Comparison of ENCODE assay signal across 8 cellular contexts in genomic region chr6:106511274-106512047, GRCh38.
DNase-seq lines count a peak whose midpoint lies in the region; TF ChIP-seq lines count a peak whose summit lies in the region.

No MANE protein-coding gene starts in this region.

- intact Hi-C loops in posterior vena cava (cut with DNase I) = loop anchor here in 1 of 2 donors (5.0 kb wide), 1 partner anchor 139 kb away; no protein-coding TSS in a partner anchor

- CTCF ChIA-PET in HEK293T (lab: Yijun Ruan, JAX) = interaction anchor here (1.1 to 1.2 kb wide), 2 partner anchors 32 to 486 kb away, joined by 3 read pairs; no protein-coding TSS in a partner anchor

- TF ChIP-seq CTCF in cardiac muscle cell (IDR thresholded peaks at IDR 0.05; ENCODE audit: low read depth, low read length) = no peak

- no peaks in the 10 kb centered on the region for H3K9me3 ChIP-seq in cardiac muscle cell (ENCODE audit: low read depth)

- no peaks in the 10 kb centered on the region for H3K36me3 ChIP-seq in cardiac muscle cell

- peaks cover 9% of the 10 kb centered on the region for H3K4me1 ChIP-seq in cardiac muscle cell (ENCODE audit: low read depth)

- H3K4me3 ChIP-seq in cardiac muscle cell = peak overlapping the region; percentile 21

- peaks cover 89% of the 10 kb centered on the region for H3K27me3 ChIP-seq in cardiac muscle cell

- POLR2A ChIA-PET in HEK293T (lab: Yijun Ruan, JAX) = interaction anchor here (1.3 kb wide), 1 partner anchor 186 kb away, joined by 3 read pairs; the partner anchor contains the start of gene ATG5

- DNase-seq in NCI-H82 (lab: John Stamatoyannopoulos, UW) (peak; percentile 15), NCI-H82 treated with DMSO at 0.1 percent for 48 hours (lab: John Stamatoyannopoulos, UW; ENCODE audit: unreplicated experiment) (no peak), M059J (ENCODE audit: low read depth) (peak; percentile 87), activated gamma-delta T cell treated with Interleukin-2 at 50 U/mL for 16 hours (peak; percentile 39), cardiac muscle cell (ENCODE audit: low read depth in 1 of 2, low spot score in 1 of 2) (peak; percentile 44 to 53), posterior vena cava (ENCODE audit: low spot score) (peak; percentile 83), HEK293T (ENCODE audit: extremely low spot score) (no peak), Kasumi-1 (lab: John Stamatoyannopoulos, UW) (no peak)

- no peak overlapping the region for H3K27ac ChIP-seq in cardiac muscle cell

TF ChIP-seq in HEK293T, 16 proteins besides CTCF, POLR2A, EP300 and RAD21:
- TF ChIP-seq TARDBP (IDR thresholded peaks at IDR 0.05) = no peak
- TF ChIP-seq SUZ12 (IDR thresholded peaks at IDR 0.05) = no peak
- TF ChIP-seq FOXM1 (IDR thresholded peaks at IDR 0.05; ENCODE audit: borderline replicate concordance) = no peak
- TF ChIP-seq BHLHE40 (IDR thresholded peaks at IDR 0.05; ENCODE audit: borderline replicate concordance) = no peak
- no peak for TF ChIP-seq ARNT (IDR thresholded peaks at IDR 0.05)
- no peak for TF ChIP-seq ELF4 (IDR thresholded peaks at IDR 0.05)
- TF ChIP-seq L3MBTL2 (conservative IDR thresholded peaks at IDR 0.05) = no peak
- no peak for TF ChIP-seq LEF1 (IDR thresholded peaks at IDR 0.05; ENCODE audit: borderline replicate concordance)
- no peak for TF ChIP-seq ZNF384 (IDR thresholded peaks at IDR 0.05)
- no peak for TF ChIP-seq CTBP1 (IDR thresholded peaks at IDR 0.05; ENCODE audit: borderline replicate concordance)

Comparison
In these comparisons a context has a peak if more than half of its experiments do, and no peak if none do; other contexts are left out.
1. DNase-seq: peak in NCI-H82 (single experiment), M059J (single experiment), activated gamma-delta T cell treated with Interleukin-2 at 50 U/mL for 16 hours (single experiment), cardiac muscle cell (2 of 2) and posterior vena cava (single experiment); none in NCI-H82 treated with DMSO at 0.1 percent for 48 hours (single experiment), HEK293T (single experiment) and Kasumi-1 (0 of 2).